28 cellular contexts compared by ENCODE assay signal in the genomic region with DNA sequence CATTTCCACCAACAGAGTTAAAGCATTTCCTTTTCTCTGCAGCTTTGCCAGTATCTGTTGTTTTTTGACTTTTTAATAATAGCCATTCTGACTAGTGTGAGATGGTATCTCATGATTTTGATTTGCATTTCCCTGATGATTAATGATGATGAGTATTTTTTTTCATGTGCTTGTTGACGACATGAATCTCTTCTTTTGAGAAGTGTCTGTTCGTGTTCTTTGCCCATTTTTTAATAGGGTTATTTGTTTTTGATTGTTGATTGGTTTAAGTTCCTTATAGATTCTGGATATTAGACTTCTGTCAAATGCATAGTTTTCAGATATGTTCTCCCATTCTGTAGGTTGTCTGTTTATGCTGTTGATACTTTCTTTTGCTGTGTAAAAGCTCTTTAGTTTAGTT.
"Had no signal": no experiment of that assay in that cellular context is flagged by ENCODE, and none has a peak within 500 bp of the region (broad histone marks: within the 10 kb centered on the region; RNA-seq: fewer than 3 reads in every experiment).

No MANE protein-coding gene starts in this region.

- ATAC-seq: effector memory CD8-positive, alpha-beta T cell; esophagus mucosa; foreskin keratinocyte; gastrocnemius medialis; gastroesophageal sphincter; heart left ventricle; heart right ventricle had no signal

- H3K4me1 ChIP-seq: colonic mucosa, foreskin keratinocyte had no signal

- DNase-seq: colonic mucosa; cortex of kidney; dermis blood vessel endothelial cell; dorsolateral prefrontal cortex; effector CD4-positive, alpha-beta T cell; effector CD8-positive, alpha-beta T cell; effector memory CD4-positive, alpha-beta T cell; effector memory CD8-positive, alpha-beta T cell; endodermal cell; erythroblast; esophagus squamous epithelium; foreskin fibroblast; foreskin keratinocyte; foreskin melanocyte; gastrocnemius medialis; glutamatergic neuron; head of caudate nucleus; heart left ventricle; heart right ventricle had no signal

- H3K27me3 ChIP-seq: colonic mucosa, dorsolateral prefrontal cortex, esophagus muscularis mucosa, esophagus squamous epithelium, foreskin keratinocyte, gastrocnemius medialis, gastroesophageal sphincter, heart left ventricle, heart right ventricle had no signal

- FAIRE-seq: colon, endometrium, endothelial cell of umbilical vein, frontal cortex had no signal

- H3K36me3 ChIP-seq: colonic mucosa, esophagus muscularis mucosa, esophagus squamous epithelium, gastrocnemius medialis, gastroesophageal sphincter, heart left ventricle, heart right ventricle had no signal

- H3K4me3 ChIP-seq: colonic mucosa, coronary artery, dorsolateral prefrontal cortex, esophagus muscularis mucosa, esophagus squamous epithelium, gastrocnemius medialis, gastroesophageal sphincter, heart left ventricle, heart right ventricle had no signal

- H3K9me3 ChIP-seq: colonic mucosa, esophagus muscularis mucosa, esophagus squamous epithelium, gastrocnemius medialis, gastroesophageal sphincter had no signal

- H3K27ac ChIP-seq: colonic mucosa, coronary artery, dorsolateral prefrontal cortex, epithelial cell of prostate, esophagus muscularis mucosa, esophagus squamous epithelium, foreskin keratinocyte, gastrocnemius medialis, gastroesophageal sphincter, heart left ventricle, heart right ventricle had no signal
